36 cellular contexts compared by ENCODE assay signal in genomic region chr21:40586575-40586974, GRCh38.
"Had no signal": no experiment of that assay in that cellular context is flagged by ENCODE, and none has a peak within 500 bp of the region (broad histone marks: within the 10 kb centered on the region; RNA-seq: fewer than 3 reads in every experiment).

No MANE protein-coding gene starts in this region.

- H3K27ac ChIP-seq: adrenal gland, body of pancreas, brain microvascular endothelial cell, breast epithelium, VCaP had no signal

- H3K4me3 ChIP-seq: adrenal gland, body of pancreas, breast epithelium had no signal

- H3K27me3 ChIP-seq: adrenal gland, body of pancreas, brain microvascular endothelial cell, breast epithelium had no signal

- H3K4me1 ChIP-seq: adrenal gland, body of pancreas, breast epithelium had no signal

- H3K9me3 ChIP-seq: adrenal gland, body of pancreas, breast epithelium had no signal

- DNase-seq: activated CD4-positive, alpha-beta memory T cell treated with anti-CD3 and anti-CD28 coated beads for 36 hours; activated CD4-positive, alpha-beta T cell treated with anti-CD3 and anti-CD28 coated beads for 1 hour; activated CD4-positive, alpha-beta T cell treated with anti-CD3 and anti-CD28 coated beads for 4 hours; activated CD4-positive, alpha-beta T cell treated with anti-CD3 and anti-CD28 coated beads, Interleukin-2, amount 10 ng/mL, durations not matched to agents 24 days and 14 days; activated CD4-positive, alpha-beta T cell treated with anti-CD3 and anti-CD28 coated beads, Interleukin-2, amount 50 U/mL, for 1 hour; activated CD4-positive, alpha-beta T cell treated with anti-CD3 and anti-CD28 coated beads, Interleukin-2, amount 50 U/mL, for 4 hours; activated CD4-positive, CD25-positive, alpha-beta regulatory T cell; activated CD8-positive, alpha-beta memory T cell treated with anti-CD3 and anti-CD28 coated beads, Interleukin-2, amount 50 U/mL, for 4 hours; activated CD8-positive, alpha-beta T cell treated with anti-CD3 and anti-CD28 coated beads for 36 hours; activated effector memory CD4-positive, alpha-beta T cell treated with anti-CD3 and anti-CD28 coated beads, Interleukin-2, amount 50 U/mL, for 16 hours; activated gamma-delta T cell treated with Interleukin-2 at 50 U/mL for 16 hours; activated naive CD4-positive, alpha-beta T cell; activated naive CD4-positive, alpha-beta T cell treated with anti-CD3 and anti-CD28 coated beads for 36 hours; activated naive CD4-positive, alpha-beta T cell treated with anti-CD3 and anti-CD28 coated beads, Interleukin-2, amount 50 U/mL, for 16 hours; activated naive CD8-positive, alpha-beta T cell treated with anti-CD3 and anti-CD28 coated beads for 36 hours; activated T-cell treated with anti-CD3 and anti-CD28 coated beads for 4 hours; activated T-cell treated with anti-CD3 and anti-CD28 coated beads, Interleukin-2, amount 50 U/mL, for 1 hour; activated T-cell treated with anti-CD3 and anti-CD28 coated beads, Interleukin-2, amount 50 U/mL, for 4 hours; activated T-cell treated with anti-CD3 and anti-CD28 coated beads, Interleukin-2, amount 50 U/mL, for 72 hours; adrenal gland; amniotic stem cell; aorta; body of pancreas; brain microvascular endothelial cell; caudate nucleus; T-helper 1 cell; T-helper 2 cell; T-helper 9 cell had no signal

- ATAC-seq: activated CD4-positive, CD25-positive, alpha-beta regulatory T cell treated with anti-CD3 and anti-CD28 coated beads, Interleukin-2, amount 50 U/mL, for 24 hours; activated CD8-positive, alpha-beta T cell treated with anti-CD3 and anti-CD28 coated beads for 36 hours; activated naive CD4-positive, alpha-beta T cell treated with anti-CD3 and anti-CD28 coated beads, Interleukin-2, amount 50 U/mL, for 72 hours; activated T-cell treated with anti-CD3 and anti-CD28 coated beads, Interleukin-2, amount 50 U/mL, for 4 hours; activated T-cell treated with anti-CD3 and anti-CD28 coated beads, Interleukin-2, amount 50 U/mL, for 72 hours; activated T-helper 17 cell treated with anti-CD3 and anti-CD28 coated beads, Interleukin-2, amount 50 U/mL, for 72 hours; body of pancreas; WTC11 had no signal

- H3K36me3 ChIP-seq: adrenal gland, brain microvascular endothelial cell, breast epithelium had no signal

- FAIRE-seq: astrocyte, TTC549 had no signal
